9 cellular contexts compared by ENCODE assay signal in the genomic region with DNA sequence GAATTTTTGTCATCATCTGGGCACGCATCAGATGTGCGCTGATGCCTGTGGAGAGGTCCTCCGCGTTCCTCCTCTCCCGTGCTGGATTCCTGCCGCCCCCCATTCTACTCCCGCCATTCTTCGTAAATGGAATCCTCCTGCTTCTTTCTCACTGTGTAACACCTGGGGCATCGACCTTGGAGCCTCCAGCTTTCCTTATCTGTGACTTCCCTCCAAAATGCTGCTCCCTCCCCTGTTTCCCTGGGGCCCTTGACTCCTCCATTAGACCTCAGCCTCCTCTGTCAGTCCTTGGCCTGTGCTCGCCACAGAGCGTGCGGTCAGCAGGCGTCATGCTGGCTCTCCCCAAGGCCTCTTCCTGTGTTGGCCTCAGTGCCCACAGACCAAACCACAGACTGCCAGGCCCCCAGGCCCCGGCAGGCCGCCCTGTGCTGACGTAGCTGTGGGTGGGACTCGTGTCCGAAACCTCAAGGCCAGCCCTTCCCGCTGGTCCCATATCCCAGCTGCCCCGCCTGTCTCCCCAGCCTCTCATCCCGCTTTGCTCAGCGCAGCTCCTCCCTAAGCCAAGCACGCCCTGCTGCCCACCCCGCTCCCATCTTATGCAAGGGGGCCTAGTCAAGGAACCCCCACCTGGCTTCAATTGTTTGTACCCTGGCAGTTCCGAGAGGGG. TPM values are rescaled to one million over a fixed set of nuclear protein-coding genes. Genes with fewer than 3 reads are reported as not detected.
A peak's percentile ranks its signal among the peaks of the same experiment; 100 is the strongest.
DNase-seq lines count a peak whose midpoint lies in the region; ATAC-seq and TF ChIP-seq lines count a peak whose summit lies in the region.
"Had no signal": no experiment of that assay in that cellular context is flagged by ENCODE, and none has a peak within 500 bp of the region (broad histone marks: within the 10 kb centered on the region; RNA-seq: fewer than 3 reads in every experiment).

No MANE protein-coding gene starts in this region.

- H3K9ac ChIP-seq in iPS-18a (ENCODE audit: low read length): peak overlapping the region; percentile 35

- no peaks in the 10 kb centered on the region for H3K9me3 ChIP-seq in iPS-18a (ENCODE audit: control insufficient read depth, low read depth, low read length)

- peak; percentile 94 for DNase-seq in EL
- DNase-seq in activated T-cell treated with anti-CD3 and anti-CD28 coated beads, Interleukin-2, amount 50 U/mL, for 72 hours: peak; percentile 36 to 38
- peak; percentile 32 to 50 for DNase-seq in stimulated activated naive CD8-positive, alpha-beta T cell treated with anti-CD3 and anti-CD28 coated beads, Interleukin-15, amount 100 ng/mL, for 72 hours
- DNase-seq in SK-N-DZ (ENCODE audit: low spot score): no peak
- DNase-seq in HEK293T (ENCODE audit: extremely low spot score): no peak

- no peak overlapping the region for H3K27ac ChIP-seq in iPS-18a (ENCODE audit: low read length)
- H3K27ac ChIP-seq: HL-60 had no signal

- no peaks in the 10 kb centered on the region for H3K36me3 ChIP-seq in iPS-18a (ENCODE audit: control insufficient read depth, low read depth, low read length)

- H3K36me3 Mint-ChIP-seq in activated T-cell treated with anti-CD3 and anti-CD28 coated beads, Interleukin-2, amount 50 U/mL, for 72 hours (ENCODE audit: insufficient read depth in 2 of 2): no peaks in the 10 kb centered on the region

- H3K9me3 Mint-ChIP-seq in activated T-cell treated with anti-CD3 and anti-CD28 coated beads, Interleukin-2, amount 50 U/mL, for 72 hours: no peaks in the 10 kb centered on the region
- H3K9me3 Mint-ChIP-seq in stimulated activated naive CD8-positive, alpha-beta T cell treated with anti-CD3 and anti-CD28 coated beads, Interleukin-15, amount 100 ng/mL, for 72 hours: no peaks in the 10 kb centered on the region

- H3K4me1 ChIP-seq in iPS-18a (ENCODE audit: control insufficient read depth, low read depth, low read length): peaks cover 3% of the 10 kb centered on the region

- peak overlapping the region; percentile 21 for H3K27ac Mint-ChIP-seq in activated T-cell treated with anti-CD3 and anti-CD28 coated beads, Interleukin-2, amount 50 U/mL, for 72 hours
- peak overlapping the region; percentile 40 to 81 for H3K27ac Mint-ChIP-seq in stimulated activated naive CD8-positive, alpha-beta T cell treated with anti-CD3 and anti-CD28 coated beads, Interleukin-15, amount 100 ng/mL, for 72 hours

- H3K4me3 Mint-ChIP-seq in activated T-cell treated with anti-CD3 and anti-CD28 coated beads, Interleukin-2, amount 50 U/mL, for 72 hours: peak overlapping the region; percentile 39 to 83
- peak overlapping the region; percentile 62 to 82 for H3K4me3 Mint-ChIP-seq in stimulated activated naive CD8-positive, alpha-beta T cell treated with anti-CD3 and anti-CD28 coated beads, Interleukin-15, amount 100 ng/mL, for 72 hours

- no peaks in the 10 kb centered on the region for H3K27me3 ChIP-seq in iPS-18a (ENCODE audit: control insufficient read depth, insufficient read depth, low read length)

- ATAC-seq in HG02943 (IDR thresholded peaks at IDR 0.05; ENCODE audit: low read depth, unreplicated experiment) (peak; percentile 60), GM21737 (IDR thresholded peaks at IDR 0.05; ENCODE audit: unreplicated experiment) (no peak)
- ATAC-seq in activated T-cell treated with anti-CD3 and anti-CD28 coated beads, Interleukin-2, amount 50 U/mL, for 72 hours (replicated peaks in 1 of 2): peak; percentile 53 to 57
- peak; percentile 75 for ATAC-seq in stimulated activated naive CD8-positive, alpha-beta T cell treated with anti-CD3 and anti-CD28 coated beads, Interleukin-15, amount 100 ng/mL, for 72 hours

- POLR2A ChIA-PET in HEK293T (lab: Yijun Ruan, JAX): no interaction called here

- H3K27me3 Mint-ChIP-seq in activated T-cell treated with anti-CD3 and anti-CD28 coated beads, Interleukin-2, amount 50 U/mL, for 72 hours (ENCODE audit: low read depth): peaks cover 20% of the 10 kb centered on the region
- H3K27me3 Mint-ChIP-seq in stimulated activated naive CD8-positive, alpha-beta T cell treated with anti-CD3 and anti-CD28 coated beads, Interleukin-15, amount 100 ng/mL, for 72 hours: peaks cover 18% of the 10 kb centered on the region

- H3K4me3 ChIP-seq in iPS-18a (ENCODE audit: low read length): peak overlapping the region; percentile 42

- CTCF ChIA-PET in HEK293T (lab: Yijun Ruan, JAX): no interaction called here

- H3K4me1 Mint-ChIP-seq in activated T-cell treated with anti-CD3 and anti-CD28 coated beads, Interleukin-2, amount 50 U/mL, for 72 hours (ENCODE audit: low read depth): peaks cover 27% of the 10 kb centered on the region
- peaks cover 49% of the 10 kb centered on the region for H3K4me1 Mint-ChIP-seq in stimulated activated naive CD8-positive, alpha-beta T cell treated with anti-CD3 and anti-CD28 coated beads, Interleukin-15, amount 100 ng/mL, for 72 hours

TF ChIP-seq in HEK293T, 16 proteins besides CTCF, POLR2A, EP300 and RAD21:
- no peak for TF ChIP-seq L3MBTL2 (conservative IDR thresholded peaks at IDR 0.05)
- TF ChIP-seq BHLHE40 (IDR thresholded peaks at IDR 0.05; ENCODE audit: borderline replicate concordance): no peak
- TF ChIP-seq, protein P1, sequence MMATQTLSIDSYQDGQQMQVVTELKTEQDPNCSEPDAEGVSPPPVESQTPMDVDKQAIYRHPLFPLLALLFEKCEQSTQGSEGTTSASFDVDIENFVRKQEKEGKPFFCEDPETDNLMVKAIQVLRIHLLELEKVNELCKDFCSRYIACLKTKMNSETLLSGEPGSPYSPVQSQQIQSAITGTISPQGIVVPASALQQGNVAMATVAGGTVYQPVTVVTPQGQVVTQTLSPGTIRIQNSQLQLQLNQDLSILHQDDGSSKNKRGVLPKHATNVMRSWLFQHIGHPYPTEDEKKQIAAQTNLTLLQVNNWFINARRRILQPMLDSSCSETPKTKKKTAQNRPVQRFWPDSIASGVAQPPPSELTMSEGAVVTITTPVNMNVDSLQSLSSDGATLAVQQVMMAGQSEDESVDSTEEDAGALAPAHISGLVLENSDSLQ (IDR thresholded peaks at IDR 0.05): no peak

RNA-seq across cellular contexts. Expression of a gene that starts 17.7 kb away (rescaled TPM):
- under 1 TPM; 0.14 to 0.30 TPM for total RNA-seq in activated T-cell treated with anti-CD3 and anti-CD28 coated beads, Interleukin-2, amount 50 U/mL, for 72 hours
- polyA plus RNA-seq in SK-N-DZ (2014; cell fraction: cytosol; rRNA removed): 0.03 TPM in 1 of 2 replicates, not detected in the other
- polyA plus RNA-seq in SK-N-DZ (2014; cell fraction: nucleus; rRNA removed): not detected in 2 replicates

Comparison
In these comparisons a context has a peak if more than half of its experiments do, and no peak if none do; other contexts are left out.
1. DNase-seq: peak in EL (single experiment), activated T-cell treated with anti-CD3 and anti-CD28 coated beads, Interleukin-2, amount 50 U/mL, for 72 hours (2 of 2) and stimulated activated naive CD8-positive, alpha-beta T cell treated with anti-CD3 and anti-CD28 coated beads, Interleukin-15, amount 100 ng/mL, for 72 hours (2 of 2); none in SK-N-DZ (single experiment) and HEK293T (single experiment).